Comparison of ENCODE assay signal across 16 cellular contexts in the genomic region with DNA sequence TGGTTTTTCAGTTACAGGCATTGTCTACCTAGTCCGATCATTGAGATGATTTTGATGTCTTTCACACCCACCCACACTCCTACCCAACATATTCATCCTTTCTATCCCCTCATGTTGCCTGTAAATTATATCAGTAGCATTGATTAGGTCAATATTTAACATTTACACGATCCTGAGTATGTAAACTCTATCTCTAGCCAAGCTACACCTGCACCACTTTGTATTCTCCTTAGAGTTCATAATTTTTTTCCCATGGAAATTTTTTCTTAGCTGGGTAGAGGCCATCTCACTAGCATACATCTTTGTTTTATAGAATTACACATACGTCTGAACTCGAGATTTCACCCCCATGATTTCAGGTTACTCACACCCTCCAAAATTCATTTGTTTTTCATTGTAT. TPM values are rescaled to one million over a fixed set of nuclear protein-coding genes. Genes with fewer than 3 reads are reported as not detected.
DNase-seq lines count a peak whose midpoint lies in the region; ATAC-seq, FAIRE-seq and TF ChIP-seq lines count a peak whose summit lies in the region.
"Had no signal": no experiment of that assay in that cellular context is flagged by ENCODE, and none has a peak within 500 bp of the region (broad histone marks: within the 10 kb centered on the region; RNA-seq: fewer than 3 reads in every experiment).

No MANE protein-coding gene starts in this region.

- H3K36me3 Mint-ChIP-seq in nephron progenitor cell (ENCODE audit: low read depth): no peaks in the 10 kb centered on the region

- TF ChIP-seq CTCF in body of pancreas (IDR thresholded peaks at IDR 0.05) (no peak), nephron progenitor cell (IDR thresholded peaks at IDR 0.05) (no peak), pancreas (IDR thresholded peaks at IDR 0.05) (no peak), colonic mucosa (IDR thresholded peaks at IDR 0.05) (no peak)

- H3K27me3 ChIP-seq in body of pancreas: no peaks in the 10 kb centered on the region
- H3K27me3 ChIP-seq in pancreas: no peaks in the 10 kb centered on the region
- no peaks in the 10 kb centered on the region for H3K27me3 ChIP-seq in colonic mucosa

- ATAC-seq in body of pancreas (peak; percentile 60), pancreas (peak; percentile 70 to 83 (median 76)), HG02973 (IDR thresholded peaks at IDR 0.05; ENCODE audit: unreplicated experiment) (no peak)
- ATAC-seq: GM12878 had no signal

- H3K4me1 ChIP-seq in body of pancreas: peaks cover 32% of the 10 kb centered on the region
- peaks cover 17 to 27% (median 27%) of the 10 kb centered on the region in 3 donors for H3K4me1 ChIP-seq in pancreas
- no peaks in the 10 kb centered on the region for H3K4me1 ChIP-seq in colonic mucosa

- H3K27ac ChIP-seq in body of pancreas: peak overlapping the region in 3 of 4 donors; percentile 30 to 75 (median 65)
- H3K27ac ChIP-seq in pancreas: peak overlapping the region in 2 of 4 donors; percentile 43 to 70
- no peak overlapping the region for H3K27ac ChIP-seq in colonic mucosa

- peaks cover 4% of the 10 kb centered on the region for H3K4me1 Mint-ChIP-seq in nephron progenitor cell

- intact Hi-C loops in body of pancreas (cut with DNase I): no loop called here
- intact Hi-C loops in pancreas (cut with DNase I): no loop called here
- intact Hi-C loops in colonic mucosa (cut with DNase I): no loop called here

- peak overlapping the region; percentile 29 for H3K27ac Mint-ChIP-seq in nephron progenitor cell
- H3K27ac Mint-ChIP-seq: CD4-positive, alpha-beta memory T cell; GM23338 had no signal

- H3K9me3 Mint-ChIP-seq in nephron progenitor cell: no peaks in the 10 kb centered on the region
- H3K9me3 Mint-ChIP-seq: CD4-positive, alpha-beta memory T cell; GM23338; H9 had no signal

- 25 to 30% methylated on average over 4 of the region's 4 CpGs for WGBS in body of pancreas, 2 donors
- 32 to 36% methylated on average over 4 of the region's 4 CpGs for WGBS in pancreas, 2 donors

- DNase-seq in body of pancreas: no peak
- no peak for DNase-seq in nephron progenitor cell
- peak in 1 of 6 donors; percentile 30 for DNase-seq in pancreas
- no peak for DNase-seq in colonic mucosa
- no peak for DNase-seq in KG1 (lab: John Stamatoyannopoulos, UW)
- DNase-seq: C1 segment of cervical spinal cord; Calu3; CD4-positive, alpha-beta memory T cell; COR-L47; DMS79; EL; GDM1; H9 had no signal

- no peak overlapping the region for H3K4me3 Mint-ChIP-seq in nephron progenitor cell
- H3K4me3 Mint-ChIP-seq: CD4-positive, alpha-beta memory T cell; GM23338; H9 had no signal

- TF ChIP-seq POLR2A in body of pancreas (IDR thresholded peaks at IDR 0.05): no peak

- no peaks in the 10 kb centered on the region for H3K27me3 Mint-ChIP-seq in nephron progenitor cell (ENCODE audit: low read depth, poor library complexity)

- no peak overlapping the region for H3K4me3 ChIP-seq in body of pancreas
- no peak overlapping the region for H3K4me3 ChIP-seq in pancreas
- H3K4me3 ChIP-seq in colonic mucosa: no peak overlapping the region
- H3K4me3 ChIP-seq: GM12878, GM23338 had no signal

- no peak overlapping the region for H3K9ac ChIP-seq in colonic mucosa (ENCODE audit: low read depth in 2 of 2, low read length in 2 of 2)

- H3K36me3 ChIP-seq in body of pancreas (replicated peaks in 1 of 2; ENCODE audit: insufficient read depth in 1 of 2, low read depth in 2 of 2): no peaks in the 10 kb centered on the region
- H3K36me3 ChIP-seq in pancreas: no peaks in the 10 kb centered on the region
- no peaks in the 10 kb centered on the region for H3K36me3 ChIP-seq in colonic mucosa

- FAIRE-seq in pancreas (lab: Jason Lieb, UNC): no peak
- FAIRE-seq: GM12878 had no signal

- H3K9me3 ChIP-seq in body of pancreas (no peaks in the 10 kb centered on the region), pancreas (no peaks in the 10 kb centered on the region), colonic mucosa (no peaks in the 10 kb centered on the region)

RNA-seq across cellular contexts. Expression of gene GCNT4, which starts 30.6 kb away (rescaled TPM):
- total RNA-seq in body of pancreas (1 to 10 TPM; 3.3 to 4.2 TPM), pancreas (1 to 10 TPM; 1.5 to 6.4 (median 2.8) TPM), colonic mucosa (1 to 10 TPM in 1 of 2 donors, under 1 TPM in 1; 0.25 to 2.7 TPM)
- polyA plus RNA-seq in pancreas: 1 to 10 TPM; 1.7 to 3.2 TPM
